8 cellular contexts compared by ENCODE assay signal in genomic region chr19:7395793-7396192, GRCh38. TPM values are rescaled to one million over a fixed set of nuclear protein-coding genes. Genes with fewer than 3 reads are reported as not detected.
DNase-seq lines count a peak whose midpoint lies in the region; ATAC-seq and TF ChIP-seq lines count a peak whose summit lies in the region.

No MANE protein-coding gene starts in this region.

- no peak overlapping the region for H4K5ac ChIP-seq in mesendoderm (ENCODE audit: low read length)

- peak overlapping the region; percentile 93 for H3K56ac ChIP-seq in mesendoderm (ENCODE audit: low read length)

- no peak overlapping the region for H2BK15ac ChIP-seq in mesendoderm (replicated peaks; ENCODE audit: low read depth)

- H3K4me2 ChIP-seq in mesendoderm (ENCODE audit: low read length): peak overlapping the region; percentile 83

- no peak overlapping the region for H2BK120ac ChIP-seq in mesendoderm (ENCODE audit: low read depth, low read length)

- H3K36me3 ChIP-seq in left ventricle myocardium inferior: no peaks in the 10 kb centered on the region
- H3K36me3 ChIP-seq in brain microvascular endothelial cell (replicated peaks): no peaks in the 10 kb centered on the region
- H3K36me3 ChIP-seq in mesendoderm (ENCODE audit: control insufficient read depth, insufficient read depth, low read length): no peaks in the 10 kb centered on the region
- H3K36me3 ChIP-seq in aorta (ENCODE audit: control insufficient read depth in 1 of 2, insufficient read depth in 2 of 2, low read length in 1 of 2): no peaks in the 10 kb centered on the region

- H2BK5ac ChIP-seq in mesendoderm (ENCODE audit: low read length): no peak overlapping the region

- no CpG with 5 or more reads among the region's 7 CpGs for WGBS in mesendoderm (ENCODE audit: extremely low coverage, insufficient coverage, low lambda C conversion rate)
- 7 to 10% methylated on average over 7 of the region's 7 CpGs for WGBS in aorta, 2 donors

- no peak for DNase-seq in left ventricle myocardium inferior
- no peak for DNase-seq in cardiac septum (ENCODE audit: low spot score)
- no peak for DNase-seq in brain microvascular endothelial cell
- no peak for DNase-seq in mesendoderm
- DNase-seq in aorta: no peak
- DNase-seq in activated CD4-positive, alpha-beta T cell treated with anti-CD3 and anti-CD28 coated beads, Interleukin-2, amount 50 U/mL, for 48 hours: no peak

- ATAC-seq in aorta (ENCODE audit: low FRiP score): no peak
- ATAC-seq in GM18858 (IDR thresholded peaks at IDR 0.05; ENCODE audit: unreplicated experiment): no peak
- ATAC-seq in GM19328 (IDR thresholded peaks at IDR 0.05; ENCODE audit: unreplicated experiment): no peak

- H3K9me3 ChIP-seq in left ventricle myocardium inferior (replicated peaks): no peaks in the 10 kb centered on the region
- no peaks in the 10 kb centered on the region for H3K9me3 ChIP-seq in aorta (ENCODE audit: control insufficient read depth, low read length)

- intact Hi-C loops in left ventricle myocardium inferior (cut with micrococcal nuclease) (no loop called here), cardiac septum (cut with DNase I) (no loop called here), aorta (cut with DNase I) (loop anchor here (5.0 to 10.0 kb wide), 2 partner anchors 139 to 142 kb away; partner anchors contain the start of gene PNPLA6 (in 2 of the 2))

- H3K27me3 ChIP-seq in left ventricle myocardium inferior (ENCODE audit: low read depth) (no peaks in the 10 kb centered on the region), brain microvascular endothelial cell (replicated peaks) (no peaks in the 10 kb centered on the region), mesendoderm (ENCODE audit: insufficient read depth, low read length, poor library complexity) (no peaks in the 10 kb centered on the region), aorta (ENCODE audit: control insufficient read depth in 1 of 2, insufficient read depth in 2 of 2, low read length in 1 of 2) (no peaks in the 10 kb centered on the region)

- no peak overlapping the region for H2AK5ac ChIP-seq in mesendoderm (ENCODE audit: low read length)

- peaks cover 29% of the 10 kb centered on the region for H3K4me1 ChIP-seq in left ventricle myocardium inferior
- peaks cover 4% of the 10 kb centered on the region for H3K4me1 ChIP-seq in mesendoderm (ENCODE audit: control insufficient read depth, low read depth, low read length)
- H3K4me1 ChIP-seq in aorta (ENCODE audit: control insufficient read depth in 1 of 2, insufficient read depth in 2 of 2, low read length in 2 of 2): peaks cover 0 to 4% of the 10 kb centered on the region in 2 donors

- peak overlapping the region; percentile 80 for H3K9ac ChIP-seq in mesendoderm (ENCODE audit: low read length)

- no peak overlapping the region for H3K18ac ChIP-seq in mesendoderm (ENCODE audit: low read length)

- H3K27ac ChIP-seq in left ventricle myocardium inferior (replicated peaks) (no peak overlapping the region), brain microvascular endothelial cell (peak overlapping the region; percentile 59), mesendoderm (ENCODE audit: low read depth, low read length) (no peak overlapping the region), aorta (ENCODE audit: low read depth in 1 of 2, low read length in 2 of 2) (no peak overlapping the region)

- H4K8ac ChIP-seq in mesendoderm (ENCODE audit: low read depth, low read length): no peak overlapping the region

- H3K4me3 ChIP-seq in left ventricle myocardium inferior: peak overlapping the region; percentile 99
- H3K4me3 ChIP-seq in brain microvascular endothelial cell (ENCODE audit: low read depth, low read length): peak overlapping the region; percentile 88
- H3K4me3 ChIP-seq in mesendoderm (ENCODE audit: low read length): peak overlapping the region; percentile 74
- H3K4me3 ChIP-seq in aorta (ENCODE audit: low read length in 2 of 2): peak overlapping the region; percentile 76 to 88

- in situ Hi-C loops in brain microvascular endothelial cell (cut with HindIII; ENCODE audit: low pct_ligation_motif_present, low sequenced_read_pairs): no loop called here

- peaks cover 7% of the 10 kb centered on the region for H3K79me1 ChIP-seq in mesendoderm (ENCODE audit: low read length)

- no peak overlapping the region for H3K23ac ChIP-seq in mesendoderm (ENCODE audit: low read length)

- no peak overlapping the region for H3K4ac ChIP-seq in mesendoderm (ENCODE audit: low read depth, low read length)

- no peak for TF ChIP-seq CTCF in left ventricle myocardium inferior (IDR thresholded peaks at IDR 0.05; ENCODE audit: borderline replicate concordance)
- no peak for TF ChIP-seq CTCF in brain microvascular endothelial cell (IDR thresholded peaks at IDR 0.05; ENCODE audit: low read depth, low read length, missing control alignments)

- H3K79me2 ChIP-seq in mesendoderm (ENCODE audit: control insufficient read depth, insufficient read depth, low read length): peaks cover 26% of the 10 kb centered on the region

RNA-seq across cellular contexts. Expression of gene ARHGEF18, which starts 47.1 kb away (rescaled TPM):
- total RNA-seq in left ventricle myocardium inferior (8.3 TPM), cardiac septum (12.5 TPM), aorta (10 to 100 TPM; 21.9 to 23.1 TPM)
- 13.9 TPM for polyA plus RNA-seq in mesendoderm (2013, experiment 1 of 2)
- 16.4 TPM for polyA plus RNA-seq in mesendoderm (2013, experiment 2 of 2)
- polyA plus RNA-seq in aorta: 10 to 100 TPM in 1 of 2 donors, 1 to 10 TPM in 1; 8.3 to 10.6 TPM

Comparison
In these comparisons a context has a peak if more than half of its experiments do, and no peak if none do; other contexts are left out.
1. intact Hi-C loops: an anchor here in aorta (5.0 to 10.0 kb wide); none called in left ventricle myocardium inferior and cardiac septum.